ENCODE assay signal across 16 cellular contexts in the genomic region with DNA sequence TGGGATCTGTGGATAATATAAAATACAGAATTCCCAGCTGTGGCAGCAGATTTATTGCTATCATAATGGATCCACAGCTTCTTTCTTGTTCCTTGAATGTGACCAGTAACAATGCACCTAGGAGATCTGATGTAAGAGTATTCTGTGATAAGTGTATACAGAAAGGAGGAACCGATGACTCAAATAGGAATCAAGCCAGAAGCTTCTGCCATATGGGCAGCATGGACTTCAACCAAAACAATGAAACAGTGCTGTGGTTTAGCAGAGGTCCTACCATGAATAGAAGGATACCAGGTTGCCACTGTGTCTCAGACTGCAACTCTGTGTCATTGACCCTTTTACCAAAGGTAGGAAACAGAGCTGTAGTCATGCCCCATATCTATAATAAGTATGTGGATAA.
DNase-seq lines count a peak whose midpoint lies in the region; ATAC-seq and TF ChIP-seq lines count a peak whose summit lies in the region.
"Had no signal": no experiment of that assay in that cellular context is flagged by ENCODE, and none has a peak within 500 bp of the region (broad histone marks: within the 10 kb centered on the region; RNA-seq: fewer than 3 reads in every experiment).

No MANE protein-coding gene starts in this region.

- no peak for ATAC-seq in GM23338
- no peak for ATAC-seq in left ventricle myocardium superior
- ATAC-seq: body of pancreas; natural killer cell treated with Interleukin-12 subunit alpha and Interleukin-12 subunit beta and Interleukin-15 and Interleukin-18, amount 100 ng/mL, for 72 hours had no signal

- H3K27ac ChIP-seq in GM23338 (ENCODE audit: low read depth) (no peak overlapping the region), RWPE1 (no peak overlapping the region)
- H3K27ac ChIP-seq: body of pancreas, thoracic aorta had no signal

- CTCF ChIA-PET in RWPE1 (lab: Yijun Ruan, JAX): interaction anchor here (0.6 to 0.8 kb wide), 2 partner anchors 20 to 493 kb away, joined by 3 read pairs; no protein-coding TSS in a partner anchor

- no peaks in the 10 kb centered on the region for H4K20me1 ChIP-seq in GM23338 (replicated peaks; ENCODE audit: insufficient read depth)

- no peak overlapping the region for H3K4me3 Mint-ChIP-seq in GM23338
- H3K4me3 Mint-ChIP-seq: H9; natural killer cell treated with Interleukin-12 subunit alpha and Interleukin-12 subunit beta and Interleukin-15 and Interleukin-18, amount 100 ng/mL, for 72 hours had no signal

- TF ChIP-seq CTCF in GM23338 (conservative IDR thresholded peaks at IDR 0.05; ENCODE audit: low read depth in 2 of 2): no peak
- no peak for TF ChIP-seq CTCF in RWPE1 (conservative IDR thresholded peaks at IDR 0.05; ENCODE audit: low read depth)

- H3K79me2 ChIP-seq in GM23338 (replicated peaks; ENCODE audit: insufficient read depth): peaks cover 58% of the 10 kb centered on the region

- H3K4me2 ChIP-seq in GM23338: no peak overlapping the region

- no peaks in the 10 kb centered on the region for H3K36me3 ChIP-seq in GM23338 (ENCODE audit: insufficient read depth)
- H3K36me3 ChIP-seq: thoracic aorta had no signal

- H3K9me2 ChIP-seq in GM23338 (ENCODE audit: insufficient read depth): no peaks in the 10 kb centered on the region

- intact Hi-C loops in left ventricle myocardium superior (cut with micrococcal nuclease): no loop called here

- POLR2A ChIA-PET in RWPE1 (lab: Yijun Ruan, JAX; ENCODE audit: low non-redundant PET): no interaction called here

- peaks cover 39% of the 10 kb centered on the region for H3K36me3 Mint-ChIP-seq in GM23338 (ENCODE audit: low read depth)
- H3K36me3 Mint-ChIP-seq: natural killer cell treated with Interleukin-12 subunit alpha and Interleukin-12 subunit beta and Interleukin-15 and Interleukin-18, amount 100 ng/mL, for 72 hours had no signal

- no peak overlapping the region for H2AFZ ChIP-seq in GM23338

- no peaks in the 10 kb centered on the region for H3K27me3 ChIP-seq in GM23338 (ENCODE audit: insufficient read depth)
- H3K27me3 ChIP-seq: body of pancreas had no signal

- no peaks in the 10 kb centered on the region for H3K9me3 Mint-ChIP-seq in GM23338
- H3K9me3 Mint-ChIP-seq: H9; natural killer cell treated with Interleukin-12 subunit alpha and Interleukin-12 subunit beta and Interleukin-15 and Interleukin-18, amount 100 ng/mL, for 72 hours had no signal

- no peak overlapping the region for H3K4me3 ChIP-seq in GM23338
- H3K4me3 ChIP-seq: body of pancreas, thoracic aorta had no signal

- peak; percentile 40 for DNase-seq in AG20443 (ENCODE audit: low spot score)
- DNase-seq in GM23338 (ENCODE audit: low spot score): no peak
- DNase-seq in RWPE1 (ENCODE audit: low spot score): peak; percentile 23
- DNase-seq in fibroblast of peridontal ligament (ENCODE audit: extremely low read depth): peak; percentile 75
- DNase-seq in left ventricle myocardium superior: no peak
- DNase-seq in activated CD8-positive, alpha-beta memory T cell treated with anti-CD3 and anti-CD28 coated beads for 24 hours: no peak
- DNase-seq in DMS153 (lab: John Stamatoyannopoulos, UW): no peak
- DNase-seq in stimulated activated CD4-positive, alpha-beta T cell treated with anti-CD3 and anti-CD28 coated beads, Interleukin-4, amount 100 ng/mL, for 24 hours: no peak
- DNase-seq: AML-193, body of pancreas, GF-D8, H9, NCI-H345, SHP77 had no signal

- H3K27me3 Mint-ChIP-seq in GM23338 (ENCODE audit: insufficient read depth, low read depth, poor library complexity): peaks cover 5% of the 10 kb centered on the region
- H3K27me3 Mint-ChIP-seq: natural killer cell treated with Interleukin-12 subunit alpha and Interleukin-12 subunit beta and Interleukin-15 and Interleukin-18, amount 100 ng/mL, for 72 hours had no signal

- H3K27ac Mint-ChIP-seq in GM23338: 0 out of 2 replicates have a peak overlapping the region, but pooled peaks have one; percentile 58
- H3K27ac Mint-ChIP-seq: natural killer cell treated with Interleukin-12 subunit alpha and Interleukin-12 subunit beta and Interleukin-15 and Interleukin-18, amount 100 ng/mL, for 72 hours had no signal

- peaks cover 33% of the 10 kb centered on the region for H3K4me1 ChIP-seq in GM23338 (ENCODE audit: insufficient read depth)
- H3K4me1 ChIP-seq: body of pancreas had no signal

- peaks cover 67% of the 10 kb centered on the region for H3K4me1 Mint-ChIP-seq in GM23338

- H3F3A ChIP-seq in GM23338 (replicated peaks; ENCODE audit: low read depth): no peaks in the 10 kb centered on the region

TF ChIP-seq in GM23338, 12 proteins besides CTCF, POLR2A, EP300 and RAD21:
- TF ChIP-seq ZNF462 (CRISPR knock-in tag; IDR thresholded peaks at IDR 0.05) (no peak), EZH2phosphoT487 (IDR thresholded peaks at IDR 0.05; ENCODE audit: unreplicated experiment) (no peak), ZNF331 (CRISPR knock-in tag; IDR thresholded peaks at IDR 0.05; ENCODE audit: low read depth) (no peak), ETS1 (IDR thresholded peaks at IDR 0.05) (no peak), STAT1 (IDR thresholded peaks at IDR 0.05; ENCODE audit: unreplicated experiment) (no peak), NANOG (IDR thresholded peaks at IDR 0.05; ENCODE audit: borderline replicate concordance) (no peak), CREB1 (CRISPR knock-in tag; IDR thresholded peaks at IDR 0.05; ENCODE audit: low read depth) (no peak), EZH2 (IDR thresholded peaks at IDR 0.05; ENCODE audit: low read depth, unreplicated experiment) (no peak)

Comparison
In these comparisons a context has a peak if more than half of its experiments do, and no peak if none do; other contexts are left out.
1. DNase-seq: peak in AG20443 (single experiment), RWPE1 (single experiment) and fibroblast of peridontal ligament (single experiment); none in GM23338 (single experiment), left ventricle myocardium superior (single experiment), activated CD8-positive, alpha-beta memory T cell treated with anti-CD3 and anti-CD28 coated beads for 24 hours (single experiment), DMS153 (single experiment) and stimulated activated CD4-positive, alpha-beta T cell treated with anti-CD3 and anti-CD28 coated beads, Interleukin-4, amount 100 ng/mL, for 24 hours (single experiment).